1 cellular context compared by ENCODE assay signal in genomic region chr4:25914670-25915358, GRCh38.
A peak's percentile ranks its signal among the peaks of the same experiment; 100 is the strongest.
TF ChIP-seq lines count a peak whose summit lies in the region.

No MANE protein-coding gene starts in this region.

TF ChIP-seq in HepG2, 621 proteins besides CTCF, POLR2A, EP300 and RAD21:
- TF ChIP-seq ZNF580 (CRISPR knock-in tag; IDR thresholded peaks at IDR 0.05; ENCODE audit: borderline replicate concordance, low read depth) (peak; percentile 4; the same call in 1 of the 2 replicates), ESRRA (CRISPR knock-in tag; IDR thresholded peaks at IDR 0.05; ENCODE audit: low read depth) (no peak), ERF (CRISPR knock-in tag; IDR thresholded peaks at IDR 0.05) (no peak), ZFP90 (CRISPR knock-in tag; IDR thresholded peaks at IDR 0.05; ENCODE audit: borderline replicate concordance) (no peak), JARID2 (CRISPR knock-in tag; IDR thresholded peaks at IDR 0.05; ENCODE audit: insufficient replicate concordance) (peak; percentile 26), ZFP41 (CRISPR knock-in tag; IDR thresholded peaks at IDR 0.05; ENCODE audit: borderline replicate concordance) (no peak), FOXJ3 (CRISPR knock-in tag; IDR thresholded peaks at IDR 0.05; ENCODE audit: borderline replicate concordance) (0 out of 2 replicates have a peak, but pooled peaks have one; percentile 1), MEF2D (CRISPR knock-in tag; IDR thresholded peaks at IDR 0.05) (no peak), KLF9 (CRISPR knock-in tag; IDR thresholded peaks at IDR 0.05; ENCODE audit: low read depth) (no peak), STAT5B (CRISPR knock-in tag; IDR thresholded peaks at IDR 0.05) (no peak), ZSCAN30 (CRISPR knock-in tag; IDR thresholded peaks at IDR 0.05) (peak; percentile 78; the same call in 1 of the 2 replicates), ZBTB7A (CRISPR knock-in tag; IDR thresholded peaks at IDR 0.05) (no peak), JUN (CRISPR knock-in tag; IDR thresholded peaks at IDR 0.05) (no peak), SUZ12 (IDR thresholded peaks at IDR 0.05; ENCODE audit: low read depth, low read length) (no peak), ZNF224 (CRISPR knock-in tag; IDR thresholded peaks at IDR 0.05) (no peak), ZNF292 (CRISPR knock-in tag; IDR thresholded peaks at IDR 0.05; ENCODE audit: borderline replicate concordance, low read depth) (no peak), CENPX (CRISPR knock-in tag; IDR thresholded peaks at IDR 0.05) (no peak), DMAP1 (CRISPR knock-in tag; IDR thresholded peaks at IDR 0.05) (peak; percentile 2; the same call in 1 of the 2 replicates), ZNF577 (CRISPR knock-in tag; IDR thresholded peaks at IDR 0.05; ENCODE audit: borderline replicate concordance, low read depth) (no peak), PITX1 (CRISPR knock-in tag; IDR thresholded peaks at IDR 0.05) (no peak), ZNF704 (CRISPR knock-in tag; IDR thresholded peaks at IDR 0.05; ENCODE audit: borderline replicate concordance) (no peak), DNMT3B (CRISPR knock-in tag; conservative IDR thresholded peaks at IDR 0.05) (0 out of 2 replicates have a peak, but pooled peaks have one; percentile 15), PHF21A (CRISPR knock-in tag; IDR thresholded peaks at IDR 0.05) (peak; percentile 42; the same call in 1 of the 2 replicates), RBAK (CRISPR knock-in tag; IDR thresholded peaks at IDR 0.05) (no peak), HOXA3 (CRISPR knock-in tag; IDR thresholded peaks at IDR 0.05) (no peak), ZNF770 (CRISPR knock-in tag; IDR thresholded peaks at IDR 0.05) (peak; percentile 50; the same call in 1 of the 2 replicates), ZNF691 (CRISPR knock-in tag; IDR thresholded peaks at IDR 0.05; ENCODE audit: borderline replicate concordance, low read depth) (0 out of 2 replicates have a peak, but pooled peaks have one; percentile 4), ZNF775 (CRISPR knock-in tag; IDR thresholded peaks at IDR 0.05; ENCODE audit: borderline replicate concordance) (no peak), MIER3 (CRISPR knock-in tag; IDR thresholded peaks at IDR 0.05; ENCODE audit: borderline replicate concordance) (no peak), MXD1 (CRISPR knock-in tag; IDR thresholded peaks at IDR 0.05) (no peak), ARNT (IDR thresholded peaks at IDR 0.05) (no peak), SSRP1 (CRISPR knock-in tag; IDR thresholded peaks at IDR 0.05) (0 out of 2 replicates have a peak, but pooled peaks have one; percentile 12), SKIL (CRISPR knock-in tag; IDR thresholded peaks at IDR 0.05; ENCODE audit: borderline replicate concordance) (no peak), REPIN1 (CRISPR knock-in tag; IDR thresholded peaks at IDR 0.05; ENCODE audit: borderline replicate concordance, low read depth) (peak; percentile 2; the same call in 1 of the 2 replicates), ZNF552 (CRISPR knock-in tag; IDR thresholded peaks at IDR 0.05; ENCODE audit: borderline replicate concordance) (no peak), ATF7 (IDR thresholded peaks at IDR 0.05) (no peak), ATF7 (CRISPR knock-in tag; IDR thresholded peaks at IDR 0.05) (peak; percentile 11; the same call in 1 of the 2 replicates)
- TF ChIP-seq, protein P1, sequence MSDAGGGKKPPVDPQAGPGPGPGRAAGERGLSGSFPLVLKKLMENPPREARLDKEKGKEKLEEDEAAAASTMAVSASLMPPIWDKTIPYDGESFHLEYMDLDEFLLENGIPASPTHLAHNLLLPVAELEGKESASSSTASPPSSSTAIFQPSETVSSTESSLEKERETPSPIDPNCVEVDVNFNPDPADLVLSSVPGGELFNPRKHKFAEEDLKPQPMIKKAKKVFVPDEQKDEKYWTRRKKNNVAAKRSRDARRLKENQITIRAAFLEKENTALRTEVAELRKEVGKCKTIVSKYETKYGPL (CRISPR knock-in tag; IDR thresholded peaks at IDR 0.05), result no peak
- TF ChIP-seq, protein P2, sequence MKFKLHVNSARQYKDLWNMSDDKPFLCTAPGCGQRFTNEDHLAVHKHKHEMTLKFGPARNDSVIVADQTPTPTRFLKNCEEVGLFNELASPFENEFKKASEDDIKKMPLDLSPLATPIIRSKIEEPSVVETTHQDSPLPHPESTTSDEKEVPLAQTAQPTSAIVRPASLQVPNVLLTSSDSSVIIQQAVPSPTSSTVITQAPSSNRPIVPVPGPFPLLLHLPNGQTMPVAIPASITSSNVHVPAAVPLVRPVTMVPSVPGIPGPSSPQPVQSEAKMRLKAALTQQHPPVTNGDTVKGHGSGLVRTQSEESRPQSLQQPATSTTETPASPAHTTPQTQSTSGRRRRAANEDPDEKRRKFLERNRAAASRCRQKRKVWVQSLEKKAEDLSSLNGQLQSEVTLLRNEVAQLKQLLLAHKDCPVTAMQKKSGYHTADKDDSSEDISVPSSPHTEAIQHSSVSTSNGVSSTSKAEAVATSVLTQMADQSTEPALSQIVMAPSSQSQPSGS (CRISPR knock-in tag; IDR thresholded peaks at IDR 0.05), result no peak; the same call in 1 of the 2 replicates
TF ChIP-seq in HepG2: peak in this region for 12.
